ENCODE assay signal across 8 cellular contexts in genomic region chr19:12611361-12611699, GRCh38. TPM values are rescaled to one million over a fixed set of nuclear protein-coding genes. Genes with fewer than 3 reads are reported as not detected.
DNase-seq lines count a peak whose midpoint lies in the region; ATAC-seq and TF ChIP-seq lines count a peak whose summit lies in the region.

No MANE protein-coding gene starts in this region.

- H3K27me3 ChIP-seq in BE2C: no peaks in the 10 kb centered on the region
- H3K27me3 ChIP-seq in HCT116 (ENCODE audit: insufficient read depth, low read length): no peaks in the 10 kb centered on the region
- no peaks in the 10 kb centered on the region for H3K27me3 ChIP-seq in OCI-LY3 (ENCODE audit: low read depth, low read length)
- H3K27me3 ChIP-seq in skeletal muscle tissue (ENCODE audit: control insufficient read depth in 3 of 3, insufficient read depth in 3 of 3, low read length in 3 of 3): no peaks in the 10 kb centered on the region

- H3K27me3 Mint-ChIP-seq in central memory CD8-positive, alpha-beta T cell: no peaks in the 10 kb centered on the region

- CTCF ChIA-PET in HCT116 (lab: Charles Lee): interaction anchor here (0.6 kb wide), 1 partner anchor 55 kb away, joined by 3 read pairs; the partner anchor contains the start of genes MAN2B1 and WDR83

- peak; percentile 65 for DNase-seq in BE2C
- DNase-seq in HCT116 (ENCODE audit: low read depth, low spot score): peak; percentile 45
- no peak for DNase-seq in central memory CD8-positive, alpha-beta T cell (ENCODE audit: low spot score in 2 of 2)
- peak; percentile 73 for DNase-seq in iris pigment epithelial cell (ENCODE audit: low read depth)

- peak overlapping the region; percentile 83 for H3K9ac ChIP-seq in HCT116 (ENCODE audit: low read length)
- H3K9ac ChIP-seq in OCI-LY3 (ENCODE audit: low read length): peak overlapping the region; percentile 73
- peak overlapping the region; percentile 97 to 100 (median 99) for H3K9ac ChIP-seq in skeletal muscle tissue (ENCODE audit: low read depth in 1 of 3, low read length in 3 of 3)

- POLR2A ChIA-PET in HCT116 (lab: Charles Lee): interaction anchor here (0.8 to 1.7 kb wide), 3 partner anchors 60 to 1082 kb away, joined by 3 to 10 read pairs (median 3); partner anchors contain the start of genes ECSIT, ZNF564 and ZNF799

- H3K27ac ChIP-seq in HCT116 (ENCODE audit: low read depth, low read length) (peak overlapping the region; percentile 97), OCI-LY3 (ENCODE audit: low read length) (peak overlapping the region; percentile 23), skeletal muscle tissue (ENCODE audit: low read depth, low read length) (peak overlapping the region; percentile 98)

- H3K4me3 ChIP-seq in BE2C (ENCODE audit: low read depth, low read length) (peak overlapping the region; percentile 98), HCT116 (replicated peaks in 1 of 2; ENCODE audit: low read depth in 1 of 2, low read length in 2 of 2) (peak overlapping the region; percentile 71 to 98), OCI-LY3 (ENCODE audit: low read length) (peak overlapping the region; percentile 81), skeletal muscle tissue (ENCODE audit: low read length in 3 of 3) (peak overlapping the region; percentile 92 to 100 (median 95))

- peaks cover 20% of the 10 kb centered on the region for H3K36me3 ChIP-seq in BE2C
- H3K36me3 ChIP-seq in HCT116 (ENCODE audit: control insufficient read depth in 1 of 2, insufficient read depth in 2 of 2, low read length in 2 of 2): peaks cover 13 to 19% of the 10 kb centered on the region in 2 experiments; a peak in 3 of 4 replicates
- H3K36me3 ChIP-seq in OCI-LY3 (replicated peaks; ENCODE audit: low read depth, low read length): peaks cover 16% of the 10 kb centered on the region
- H3K36me3 ChIP-seq in skeletal muscle tissue (ENCODE audit: control insufficient read depth in 3 of 3, insufficient read depth in 3 of 3, low read length in 3 of 3): peaks cover 6 to 24% (median 19%) of the 10 kb centered on the region in 3 donors

- H3K36me3 Mint-ChIP-seq in central memory CD8-positive, alpha-beta T cell (ENCODE audit: insufficient read depth): peaks cover 32% of the 10 kb centered on the region

- TF ChIP-seq POLR2A in HCT116 (IDR thresholded peaks at IDR 0.05; ENCODE audit: borderline replicate concordance, extremely low read depth, insufficient read depth, insufficient read length): no peak

- no peaks in the 10 kb centered on the region for H3K9me3 Mint-ChIP-seq in central memory CD8-positive, alpha-beta T cell

- H3K9me2 ChIP-seq in HCT116 (ENCODE audit: insufficient read depth): no peaks in the 10 kb centered on the region

- H4K20me1 ChIP-seq in HCT116 (ENCODE audit: insufficient read depth) (no peaks in the 10 kb centered on the region), OCI-LY3 (ENCODE audit: insufficient read depth, low read length) (peaks cover 38% of the 10 kb centered on the region)

- peaks cover 29% of the 10 kb centered on the region for H3K4me1 Mint-ChIP-seq in central memory CD8-positive, alpha-beta T cell

- RAD21 ChIA-PET in HCT116 (lab: Charles Lee; ENCODE audit: low non-redundant PET in 1 of 2, low total read pairs in 2 of 2, uncharacterized antibody in 2 of 2, unreplicated experiment in 2 of 2): no interaction called here

- intact Hi-C loops in HCT116 (cut with micrococcal nuclease): loop anchor here (2.0 to 5.0 kb wide), 4 partner anchors 47 to 209 kb away; partner anchors contain the start of genes MAN2B1, WDR83, ZNF564 and ZNF799

- ATAC-seq in HCT116 (peak; percentile 73), GM19463 (IDR thresholded peaks at IDR 0.05; ENCODE audit: unreplicated experiment) (no peak), GM18868 (IDR thresholded peaks at IDR 0.05; ENCODE audit: unreplicated experiment) (no peak)
- ATAC-seq in central memory CD8-positive, alpha-beta T cell (replicated peaks; ENCODE audit: extremely low read depth, poor library complexity, severe bottlenecking): no peak

- H3K4me3 Mint-ChIP-seq in central memory CD8-positive, alpha-beta T cell: peak overlapping the region; percentile 99

- peaks cover 52% of the 10 kb centered on the region for H3K79me2 ChIP-seq in HCT116 (ENCODE audit: insufficient read depth, low read length)
- H3K79me2 ChIP-seq in OCI-LY3 (ENCODE audit: low read length): peaks cover 38% of the 10 kb centered on the region

- peak overlapping the region; percentile 98 for H3K27ac Mint-ChIP-seq in central memory CD8-positive, alpha-beta T cell (ENCODE audit: low read depth)

- H3K4me2 ChIP-seq in HCT116 (ENCODE audit: low read length) (peak overlapping the region; percentile 98), OCI-LY3 (ENCODE audit: low read length) (peak overlapping the region; percentile 87)

- H3K9me3 ChIP-seq in BE2C: no peaks in the 10 kb centered on the region
- H3K9me3 ChIP-seq in HCT116 (ENCODE audit: control insufficient read depth in 1 of 2, insufficient read depth in 1 of 2, low read depth in 1 of 2, low read length in 2 of 2): no peaks in the 10 kb centered on the region
- H3K9me3 ChIP-seq in OCI-LY3 (ENCODE audit: insufficient read depth, low read length): no peaks in the 10 kb centered on the region
- no peaks in the 10 kb centered on the region for H3K9me3 ChIP-seq in skeletal muscle tissue (ENCODE audit: control insufficient read depth in 3 of 3, low read length in 3 of 3)

- BruUV-seq in HCT116 (replicated peaks; lab: Mats Ljungman, UMichigan): no TSS peak

- TF ChIP-seq RAD21 in HCT116 (IDR thresholded peaks at IDR 0.05; ENCODE audit: low read depth): no peak

- no peaks in the 10 kb centered on the region for H3K4me1 ChIP-seq in BE2C
- peaks cover 5 to 6% of the 10 kb centered on the region in 2 experiments; a peak in 2 of 4 replicates for H3K4me1 ChIP-seq in HCT116 (ENCODE audit: control insufficient read depth in 1 of 2, insufficient read depth in 2 of 2, low read length in 2 of 2)
- peaks cover 33% of the 10 kb centered on the region for H3K4me1 ChIP-seq in OCI-LY3 (ENCODE audit: low read length)
- H3K4me1 ChIP-seq in skeletal muscle tissue (ENCODE audit: control insufficient read depth in 3 of 3, insufficient read depth in 3 of 3, low read length in 3 of 3): peaks cover 11 to 20% (median 18%) of the 10 kb centered on the region in 3 donors

- H2AFZ ChIP-seq in HCT116 (ENCODE audit: low read depth, low read length, poor library complexity, severe bottlenecking) (no peak overlapping the region), OCI-LY3 (ENCODE audit: low read depth, low read length) (0 out of 2 replicates have a peak overlapping the region, but pooled peaks have one; percentile 69)

- no peak for TF ChIP-seq CTCF in BE2C (IDR thresholded peaks at IDR 0.05; ENCODE audit: low read depth, low read length)
- TF ChIP-seq CTCF in HCT116 (IDR thresholded peaks at IDR 0.05 in 2 of 3, conservative IDR thresholded peaks at IDR 0.05 in 1 of 3; ENCODE audit: borderline replicate concordance in 1 of 3, insufficient read depth in 1 of 3, low read depth in 2 of 3, low read length in 2 of 3): no peak
- TF ChIP-seq CTCF in OCI-LY3 (IDR thresholded peaks at IDR 0.05; ENCODE audit: low read depth, low read length): no peak

TF ChIP-seq in HCT116, 20 proteins besides CTCF, POLR2A, EP300 and RAD21:
- TF ChIP-seq EGR1 (IDR thresholded peaks at IDR 0.05; ENCODE audit: low read depth): 0 out of 2 replicates have a peak, but pooled peaks have one; percentile 10
- TF ChIP-seq ELF1 (IDR thresholded peaks at IDR 0.05; ENCODE audit: borderline replicate concordance, low read depth): peak; percentile 31
- no peak; the same call in 1 of the 2 replicates for TF ChIP-seq SIN3A (IDR thresholded peaks at IDR 0.05; ENCODE audit: low read depth)
- TF ChIP-seq POLR2AphosphoS5 (IDR thresholded peaks at IDR 0.05; ENCODE audit: low read depth, low read length): peak; percentile 43
- no peak for TF ChIP-seq ZFX (IDR thresholded peaks at IDR 0.05)
TF ChIP-seq in HCT116: peak in this region for 3.

RNA-seq across cellular contexts. Expression of gene ZNF791, which starts 0.6 kb away (rescaled TPM):
- polyA plus RNA-seq in BE2C (2012; ENCODE audit: insufficient read depth, insufficient read length, low read depth): 21.7 TPM
- 21.2 TPM for total RNA-seq in HCT116 (2021; ENCODE audit: unreplicated experiment)
- polyA plus RNA-seq in HCT116 (2012): 8.6 and 12.6 TPM in 2 replicates
- total RNA-seq in skeletal muscle tissue: 10.4 TPM

RNA-seq across cellular contexts. Expression of gene ZNF490, which starts 0.7 kb away (rescaled TPM):
- 2.8 TPM for polyA plus RNA-seq in BE2C (2012; ENCODE audit: insufficient read depth, insufficient read length, low read depth)
- 5.8 TPM for total RNA-seq in HCT116 (2021; ENCODE audit: unreplicated experiment)
- 0.90 and 1.3 TPM in 2 replicates for polyA plus RNA-seq in HCT116 (2012)
- 5.2 TPM for total RNA-seq in skeletal muscle tissue

RNA-seq across cellular contexts. Expression of gene MAN2B1, which starts 55.2 kb away (rescaled TPM):
- polyA plus RNA-seq in BE2C (2012; ENCODE audit: insufficient read depth, insufficient read length, low read depth): 13.6 TPM
- 48.3 TPM for total RNA-seq in HCT116 (2021; ENCODE audit: unreplicated experiment)
- polyA plus RNA-seq in HCT116 (2012): 25.3 and 29.8 TPM in 2 replicates
- 31.3 TPM for total RNA-seq in skeletal muscle tissue

RNA-seq across cellular contexts. Expression of gene WDR83, which starts 55.3 kb away (rescaled TPM):
- polyA plus RNA-seq in BE2C (2012; ENCODE audit: insufficient read depth, insufficient read length, low read depth): 115 TPM
- 20.1 TPM for total RNA-seq in HCT116 (2021; ENCODE audit: unreplicated experiment)
- 17.9 and 22.8 TPM in 2 replicates for polyA plus RNA-seq in HCT116 (2012)
- 6.3 TPM for total RNA-seq in skeletal muscle tissue

Comparison
In these comparisons a context has a peak if more than half of its experiments do, and no peak if none do; other contexts are left out.
1. DNase-seq: peak in BE2C (single experiment), HCT116 (single experiment) and iris pigment epithelial cell (single experiment); none in central memory CD8-positive, alpha-beta T cell (0 of 2).
2. H3K27ac ChIP-seq: peak in every context shown above with its lines; median percentile 98 in skeletal muscle tissue; 97 in HCT116; 23 in OCI-LY3.
3. Peak in every context shown above with its lines, with median percentiles within 50 percentile points of each other: H3K4me3 ChIP-seq and H3K9ac ChIP-seq.